Comparison of ENCODE assay signal across 8 cellular contexts in the genomic region with DNA sequence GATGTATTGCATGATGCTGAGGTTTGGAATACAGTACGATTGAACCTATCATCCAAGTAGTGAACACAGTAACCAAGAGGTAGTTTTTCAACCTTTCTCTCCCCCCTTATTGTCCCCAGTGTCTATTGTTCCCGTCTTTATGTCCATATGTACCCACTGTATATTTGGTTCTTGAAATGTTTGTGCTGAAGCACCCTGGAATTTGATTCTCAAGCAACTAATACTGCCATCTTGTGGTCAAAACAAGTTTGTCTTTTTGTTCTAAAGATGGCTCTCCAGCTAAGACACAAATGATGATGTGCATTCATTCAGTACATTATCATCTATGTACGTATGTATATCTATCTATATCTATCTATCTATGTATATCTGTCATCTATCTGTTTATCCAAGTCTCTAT. TPM values are rescaled to one million over a fixed set of nuclear protein-coding genes. Genes with fewer than 3 reads are reported as not detected.
DNase-seq lines count a peak whose midpoint lies in the region; ATAC-seq, FAIRE-seq and TF ChIP-seq lines count a peak whose summit lies in the region.

No MANE protein-coding gene starts in this region.

- H4K20me1 ChIP-seq in OCI-LY7 (ENCODE audit: insufficient read depth, low read length) = no peaks in the 10 kb centered on the region

- ATAC-seq in pancreas (peak in 3 of 4 donors; percentile 57 to 66 (median 57)), omental fat pad (ENCODE audit: low FRiP score) (no peak)

- peak; percentile 89 for FAIRE-seq in GM12891 (lab: Jason Lieb, UNC)
- peak; percentile 98 for FAIRE-seq in pancreas (lab: Jason Lieb, UNC)

- no peak overlapping the region for H2AFZ ChIP-seq in OCI-LY7 (ENCODE audit: low read length)

- H3K79me2 ChIP-seq in OCI-LY7 (ENCODE audit: insufficient read depth, low read depth, low read length) = no peaks in the 10 kb centered on the region

- intact Hi-C loops in OCI-LY7 (cut with micrococcal nuclease; ENCODE audit: unreplicated experiment) (no loop called here), pancreas (cut with DNase I) (no loop called here)

- BruUV-seq in OCI-LY7 (replicated peaks; lab: Mats Ljungman, UMichigan) = no TSS peak

- no peaks in the 10 kb centered on the region for H3K27me3 ChIP-seq in AG04450 (ENCODE audit: control insufficient read depth, insufficient read depth, low read length)
- H3K27me3 ChIP-seq in pancreas = peaks cover 0 to 20% (median 0%) of the 10 kb centered on the region in 4 donors

- H3K4me1 ChIP-seq in OCI-LY7 (ENCODE audit: insufficient read depth, low read length, poor library complexity, severe bottlenecking) = no peaks in the 10 kb centered on the region
- H3K4me1 ChIP-seq in pancreas = no peaks in the 10 kb centered on the region

- CTCF ChIA-PET in AG04450 (lab: Charles Lee) = interaction anchor here (0.8 to 1.1 kb wide), 2 partner anchors 10 to 21 kb away, joined by 3 read pairs; no protein-coding TSS in a partner anchor
- CTCF ChIA-PET in OCI-LY7 (lab: Charles Lee; ENCODE audit: unreplicated experiment) = interaction anchor here (0.5 kb wide), 1 partner anchor 98 kb away, joined by 3 read pairs; no protein-coding TSS in a partner anchor

- H3K36me3 ChIP-seq in OCI-LY7 (ENCODE audit: insufficient read depth, low read length) = no peaks in the 10 kb centered on the region
- H3K36me3 ChIP-seq in pancreas = no peaks in the 10 kb centered on the region

- no peak overlapping the region for H3K4me2 ChIP-seq in OCI-LY7 (ENCODE audit: low read length)

- WGBS in pancreas, 2 donors = 19 to 23% methylated on average over 3 of the region's 3 CpGs

- DNase-seq in AG04450 (ENCODE audit: low read depth, low spot score) (no peak), GM12891 (ENCODE audit: insufficient read length, low spot score) (no peak), HuH-7 (ENCODE audit: low spot score) (peak; percentile 1), OCI-LY7 (ENCODE audit: low spot score) (peak; percentile 40), epithelial cell of esophagus (ENCODE audit: low read depth) (peak; percentile 45), pancreas (no peak), omental fat pad (ENCODE audit: low spot score) (no peak)
- no peak for DNase-seq in stimulated activated CD4-positive, alpha-beta T cell treated with anti-CD3 and anti-CD28 coated beads, Interleukin-4, amount 100 ng/mL, for 1 hour

- no peak for TF ChIP-seq POLR2A in GM12891 (IDR thresholded peaks at IDR 0.05; ENCODE audit: low read depth, low read length)

- H3K27ac ChIP-seq in AG04450 (ENCODE audit: low read depth, low read length) = no peak overlapping the region
- no peak overlapping the region for H3K27ac ChIP-seq in OCI-LY7 (ENCODE audit: low read depth, low read length, poor library complexity, severe bottlenecking)
- no peak overlapping the region for H3K27ac ChIP-seq in pancreas

- no peaks in the 10 kb centered on the region for H3K9me2 ChIP-seq in OCI-LY7 (ENCODE audit: insufficient read depth, low read length)

- H3K9me3 ChIP-seq in AG04450 (ENCODE audit: control insufficient read depth, insufficient read depth, low read length) = no peaks in the 10 kb centered on the region
- H3K9me3 ChIP-seq in OCI-LY7 (ENCODE audit: low read length) = no peaks in the 10 kb centered on the region
- H3K9me3 ChIP-seq in pancreas = no peaks in the 10 kb centered on the region

- H3K4me3 ChIP-seq in AG04450 (ENCODE audit: low read depth, low read length) = no peak overlapping the region
- H3K4me3 ChIP-seq in OCI-LY7 (ENCODE audit: low read depth, low read length, poor library complexity, severe bottlenecking) = no peak overlapping the region
- no peak overlapping the region for H3K4me3 ChIP-seq in epithelial cell of esophagus (ENCODE audit: low read length)
- H3K4me3 ChIP-seq in pancreas = no peak overlapping the region

- peak; percentile 47 for TF ChIP-seq CTCF in AG04450 (IDR thresholded peaks at IDR 0.05; ENCODE audit: low read depth, low read length)
- TF ChIP-seq CTCF in OCI-LY7 (conservative IDR thresholded peaks at IDR 0.05; ENCODE audit: low read length) = peak; percentile 73
- TF ChIP-seq CTCF in epithelial cell of esophagus (IDR thresholded peaks at IDR 0.05; ENCODE audit: insufficient read depth, low read depth, low read length, missing control alignments) = peak; percentile 48
- TF ChIP-seq CTCF in pancreas (IDR thresholded peaks at IDR 0.05) = peak; percentile 44 to 56 (median 48)
- TF ChIP-seq CTCF in omental fat pad (IDR thresholded peaks at IDR 0.05) = no peak

- POLR2A ChIA-PET in AG04450 (lab: Yijun Ruan, JAX) = no interaction called here
- POLR2A ChIA-PET in OCI-LY7 (lab: Charles Lee) = interaction anchor here (0.7 kb wide), 1 partner anchor 455 kb away, joined by 3 read pairs; no protein-coding TSS in a partner anchor

TF ChIP-seq in GM12891, 5 proteins besides CTCF, POLR2A, EP300 and RAD21:
- TF ChIP-seq POLR2AphosphoS5 (IDR thresholded peaks at IDR 0.05; ENCODE audit: low read depth, low read length) = no peak
- no peak for TF ChIP-seq TAF1 (IDR thresholded peaks at IDR 0.05; ENCODE audit: low read depth, low read length)

RNA-seq across cellular contexts. Expression of a gene that starts 33.5 kb away (rescaled TPM):
- polyA plus RNA-seq in AG04450 (2011; rRNA removed) (not detected in 2 replicates), pancreas (under 1 TPM; 0.04 to 0.21 TPM)
- polyA minus RNA-seq in AG04450 (2011; rRNA and poly(A)+ RNA removed) = not detected in 2 replicates
- polyA plus RNA-seq in GM12891 (2012; ENCODE audit: low read depth, missing spikeins) = not detected
- not detected in 2 replicates for total RNA-seq in OCI-LY7 (2014; rRNA removed; shearing (Covaris generic))
- total RNA-seq in OCI-LY7 (2022) (not detected in 2 replicates), pancreas (under 1 TPM in 5 of 6 donors, not detected in 1; 0.03 to 0.43 (median 0.23) TPM), omental fat pad (not detected)

Comparison
In these comparisons a context has a peak if more than half of its experiments do, and no peak if none do; other contexts are left out.
1. DNase-seq: peak in HuH-7 (single experiment), OCI-LY7 (single experiment) and epithelial cell of esophagus (single experiment); none in AG04450 (single experiment), GM12891 (single experiment), pancreas (0 of 6), stimulated activated CD4-positive, alpha-beta T cell treated with anti-CD3 and anti-CD28 coated beads, Interleukin-4, amount 100 ng/mL, for 1 hour (single experiment) and omental fat pad (single experiment).
2. CTCF ChIP-seq: peak in AG04450 (single experiment), OCI-LY7 (single experiment), epithelial cell of esophagus (single experiment) and pancreas (4 of 4); none in omental fat pad (0 of 3).